ENCODE assay signal across 1 cellular context in the genomic region with DNA sequence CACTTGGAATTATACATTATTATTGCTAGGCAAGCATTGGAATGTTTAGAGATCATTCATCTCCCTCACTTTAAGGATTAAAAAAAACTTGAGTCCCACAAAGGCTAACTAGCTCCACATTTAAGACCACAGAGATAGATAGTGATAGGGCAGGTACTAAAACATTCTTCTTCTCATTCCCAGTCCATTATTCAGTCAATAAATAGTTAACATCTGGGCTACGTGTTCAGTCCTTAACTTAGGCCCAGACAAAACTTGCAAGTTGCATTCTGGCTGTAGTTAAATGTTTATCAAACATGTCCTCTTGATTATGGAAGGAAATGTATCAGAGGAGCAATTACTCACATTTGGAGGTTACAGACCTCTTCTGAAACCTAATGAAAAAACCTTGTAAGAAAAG.
TF ChIP-seq lines count a peak whose summit lies in the region.

No MANE protein-coding gene starts in this region.

TF ChIP-seq in IMR-90, 13 proteins besides CTCF, POLR2A, EP300 and RAD21 (continued from another document):
- TF ChIP-seq MAZ (IDR thresholded peaks at IDR 0.05; ENCODE audit: borderline replicate concordance, low read depth, low read length) (no peak), CHD1 (IDR thresholded peaks at IDR 0.05; ENCODE audit: low read depth, low read length) (no peak)
- TF ChIP-seq, protein P1, sequence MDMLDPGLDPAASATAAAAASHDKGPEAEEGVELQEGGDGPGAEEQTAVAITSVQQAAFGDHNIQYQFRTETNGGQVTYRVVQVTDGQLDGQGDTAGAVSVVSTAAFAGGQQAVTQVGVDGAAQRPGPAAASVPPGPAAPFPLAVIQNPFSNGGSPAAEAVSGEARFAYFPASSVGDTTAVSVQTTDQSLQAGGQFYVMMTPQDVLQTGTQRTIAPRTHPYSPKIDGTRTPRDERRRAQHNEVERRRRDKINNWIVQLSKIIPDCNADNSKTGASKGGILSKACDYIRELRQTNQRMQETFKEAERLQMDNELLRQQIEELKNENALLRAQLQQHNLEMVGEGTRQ (IDR thresholded peaks at IDR 0.05; ENCODE audit: low read depth, low read length): no peak
